Comparison of ENCODE assay signal across 11 cellular contexts in the genomic region with DNA sequence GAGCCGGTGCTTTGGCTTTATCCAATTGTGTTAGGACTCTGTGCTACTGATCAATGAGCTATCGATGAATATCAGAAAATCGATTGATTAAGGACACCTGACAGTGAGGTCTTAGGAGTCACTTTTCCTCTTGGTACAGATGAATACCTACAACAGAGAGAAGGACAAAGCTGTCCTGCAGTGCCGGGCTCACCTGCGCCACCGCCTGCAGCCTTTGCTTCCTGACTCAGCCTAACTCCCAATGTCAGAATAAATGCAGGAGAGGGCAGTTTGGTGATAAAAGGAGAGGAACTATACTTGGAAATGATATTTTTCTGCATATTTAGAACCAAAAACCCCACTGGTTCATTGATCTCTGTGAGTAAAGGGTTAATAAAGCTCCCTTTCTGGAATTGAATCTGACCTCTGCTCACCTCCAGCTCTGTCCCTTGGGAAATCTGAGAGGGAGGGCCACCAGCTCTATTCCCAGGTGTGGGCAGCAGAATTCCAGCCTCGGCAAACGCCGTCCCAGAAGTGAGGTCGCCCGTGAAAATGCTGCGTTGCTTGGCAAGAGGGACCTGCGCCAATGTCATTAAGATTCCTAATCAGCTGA. TPM values are rescaled to one million over a fixed set of nuclear protein-coding genes. Genes with fewer than 3 reads are reported as not detected.
DNase-seq lines count a peak whose midpoint lies in the region; TF ChIP-seq lines count a peak whose summit lies in the region.
"Had no signal": no experiment of that assay in that cellular context is flagged by ENCODE, and none has a peak within 500 bp of the region (broad histone marks: within the 10 kb centered on the region; RNA-seq: fewer than 3 reads in every experiment).

No MANE protein-coding gene starts in this region.

- H3K27me3 Mint-ChIP-seq in HFFc6 (ENCODE audit: insufficient read depth) (peaks cover 43% of the 10 kb centered on the region), nephron (ENCODE audit: low read depth) (peaks cover 14% of the 10 kb centered on the region)

- CTCF ChIA-PET in A673 (lab: Charles Lee), result no interaction called here

- H2AFZ ChIP-seq in MM.1S (ENCODE audit: low read length), result no peak overlapping the region

- POLR2A ChIA-PET in A673 (lab: Charles Lee; ENCODE audit: low non-redundant PET), result no interaction called here

- DNase-seq in A673 (ENCODE audit: low spot score) (no peak), HFFc6 (no peak), dorsolateral prefrontal cortex (no peak), amygdala (lab: John Stamatoyannopoulos, UW) (no peak), GM03348 (ENCODE audit: low spot score) (no peak), middle frontal gyrus (ENCODE audit: extremely low spot score, low spot score) (no peak), MM.1S (no peak)
- DNase-seq: SHP77 had no signal

- H3K4me2 ChIP-seq in MM.1S (ENCODE audit: low read depth, low read length), result no peak overlapping the region

- H3K36me3 Mint-ChIP-seq in HFFc6 (ENCODE audit: low read depth) (peaks cover 13% of the 10 kb centered on the region), nephron (ENCODE audit: low read depth) (peaks cover 3% of the 10 kb centered on the region)
- H3K36me3 Mint-ChIP-seq: CD14-positive monocyte had no signal

- H3K4me1 Mint-ChIP-seq in HFFc6 (ENCODE audit: low read depth) (peaks cover 20% of the 10 kb centered on the region), nephron (peaks cover 21% of the 10 kb centered on the region)
- H3K4me1 Mint-ChIP-seq: CD14-positive monocyte had no signal

- H3K4me1 ChIP-seq in A673 (ENCODE audit: insufficient read depth, low read length, poor library complexity, severe bottlenecking) (no peaks in the 10 kb centered on the region), MM.1S (ENCODE audit: low read length) (no peaks in the 10 kb centered on the region)

- intact Hi-C loops in A673 (cut with micrococcal nuclease; ENCODE audit: unreplicated experiment) (no loop called here), dorsolateral prefrontal cortex (cut with DNase I) (no loop called here)

- H3F3A ChIP-seq in MM.1S (ENCODE audit: insufficient read depth, low read length), result no peaks in the 10 kb centered on the region

- no peaks in the 10 kb centered on the region for H3K36me3 ChIP-seq in A673 (ENCODE audit: insufficient read depth, low read length, poor library complexity, severe bottlenecking)
- no peaks in the 10 kb centered on the region for H3K36me3 ChIP-seq in MM.1S (replicated peaks; ENCODE audit: insufficient read depth, low read length)

- H3K4me3 ChIP-seq in A673 (ENCODE audit: low read depth, low read length, poor library complexity, severe bottlenecking) (peak overlapping the region; percentile 21), dorsolateral prefrontal cortex (peak overlapping the region in 38 of 59 donors; percentile 0 to 54 (median 30)), MM.1S (ENCODE audit: low read length) (no peak overlapping the region)

- H3K4me3 Mint-ChIP-seq in HFFc6, result peak overlapping the region; percentile 74
- H3K4me3 Mint-ChIP-seq in nephron, result peak overlapping the region; percentile 12 to 65 (median 43)
- H3K4me3 Mint-ChIP-seq: CD14-positive monocyte; natural killer cell treated with Interleukin-12 subunit alpha and Interleukin-12 subunit beta and Interleukin-15 and Interleukin-18, amount 100 ng/mL, for 72 hours had no signal

- H3K9me3 Mint-ChIP-seq in HFFc6, result peaks cover 20% of the 10 kb centered on the region
- peaks cover 24% of the 10 kb centered on the region for H3K9me3 Mint-ChIP-seq in nephron

- TF ChIP-seq CTCF in A673 (conservative IDR thresholded peaks at IDR 0.05; ENCODE audit: low read depth, low read length) (no peak), HFFc6 (IDR thresholded peaks at IDR 0.05) (no peak), dorsolateral prefrontal cortex (IDR thresholded peaks at IDR 0.05 in 54 of 56, conservative IDR thresholded peaks at IDR 0.05 in 2 of 56; ENCODE audit: low read depth in 1 of 56, partially characterized antibody in 56 of 56) (no peak), nephron (IDR thresholded peaks at IDR 0.05; ENCODE audit: unreplicated experiment in 3 of 3) (no peak), MM.1S (IDR thresholded peaks at IDR 0.05; ENCODE audit: low read length) (no peak)

- no peaks in the 10 kb centered on the region for H4K20me1 ChIP-seq in MM.1S (ENCODE audit: insufficient read depth, low read length)

- H3K9ac ChIP-seq in MM.1S (ENCODE audit: low read length), result no peak overlapping the region

- H3K27ac Mint-ChIP-seq in HFFc6, result no peak overlapping the region
- peak overlapping the region in 2 of 3 experiments; percentile 2 to 3 for H3K27ac Mint-ChIP-seq in nephron
- H3K27ac Mint-ChIP-seq: CD14-positive monocyte; natural killer cell treated with Interleukin-12 subunit alpha and Interleukin-12 subunit beta and Interleukin-15 and Interleukin-18, amount 100 ng/mL, for 72 hours had no signal

- no TSS peak for BruUV-seq in A673 (replicated peaks; lab: Mats Ljungman, UMichigan)

- H3K27me3 ChIP-seq in A673 (replicated peaks; ENCODE audit: insufficient read depth, low read depth, low read length, poor library complexity) (no peaks in the 10 kb centered on the region), dorsolateral prefrontal cortex (peaks cover 0 to 33% (median 4%) of the 10 kb centered on the region in 45 donors), MM.1S (replicated peaks; ENCODE audit: insufficient read depth, low read length) (peaks cover 95% of the 10 kb centered on the region)

- H3K9me3 ChIP-seq in A673 (ENCODE audit: low read depth, low read length, poor library complexity, severe bottlenecking) (peaks cover 10% of the 10 kb centered on the region), MM.1S (replicated peaks; ENCODE audit: insufficient read depth, low read length) (no peaks in the 10 kb centered on the region)

- H3K79me2 ChIP-seq in MM.1S (ENCODE audit: low read length), result no peaks in the 10 kb centered on the region

- no peak overlapping the region for H3K27ac ChIP-seq in A673 (ENCODE audit: low read depth, low read length, poor library complexity, severe bottlenecking)
- H3K27ac ChIP-seq in dorsolateral prefrontal cortex, result no peak overlapping the region
- no peak overlapping the region for H3K27ac ChIP-seq in MM.1S (ENCODE audit: low read length)

- no peaks in the 10 kb centered on the region for H3K9me2 ChIP-seq in MM.1S (replicated peaks; ENCODE audit: insufficient read depth, low read length)

RNA-seq across cellular contexts. Expression of gene POFUT2, which starts 39.3 kb away (rescaled TPM):
- total RNA-seq in A673 (2021) (25.1 and 29.5 TPM in 2 replicates), dorsolateral prefrontal cortex (10 to 100 TPM; 13.5 to 37.4 (median 20.5) TPM)
- total RNA-seq in HFFc6 (2021; fragmentation: NEBNext Ultra II Directional; extraction: Animal tissue kit (Norgen Biotek cat#: 25700)), result 100 to 1,000 TPM in 1 of 6 experiments, 10 to 100 TPM in 5; 78.2 to 112 (median 80.3) TPM
